ENCODE assay signal across 9 cellular contexts in the genomic region with DNA sequence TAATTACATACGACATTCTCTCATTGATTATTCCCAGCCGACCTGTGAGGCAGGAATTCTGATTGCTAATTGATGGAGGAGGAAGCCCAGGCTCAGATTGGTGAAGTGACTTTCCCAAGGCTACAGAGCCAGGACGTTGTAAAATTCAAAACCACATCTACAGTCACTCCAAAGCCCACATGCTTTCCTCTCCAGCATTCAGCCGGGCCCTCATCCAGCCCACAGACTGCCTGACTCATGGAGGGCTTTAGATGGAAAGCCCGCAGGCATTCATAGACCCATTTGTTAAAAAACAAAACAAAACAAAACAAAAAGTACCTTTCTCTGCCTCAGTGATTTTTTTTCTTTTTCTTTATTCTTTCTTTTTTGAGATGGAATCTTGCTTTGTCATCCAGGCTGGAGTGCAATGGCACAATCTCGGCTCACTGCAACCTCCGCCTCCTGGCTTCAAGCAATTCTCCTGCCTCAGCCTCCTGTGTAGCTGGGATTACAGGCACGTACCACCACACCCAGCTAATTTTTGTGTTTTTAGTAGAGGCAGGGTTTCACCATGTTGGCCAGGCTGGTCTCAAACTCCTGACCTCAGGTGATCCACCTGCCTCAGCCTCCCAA. TPM values are rescaled to one million over a fixed set of nuclear protein-coding genes. Genes with fewer than 3 reads are reported as not detected.
DNase-seq lines count a peak whose midpoint lies in the region; ATAC-seq and TF ChIP-seq lines count a peak whose summit lies in the region.
"Not testable (repeated sequence)": the region's sequence is repeated elsewhere in the genome, so short reads cannot be mapped to it uniquely, and the experiment has no call there.
"Had no signal": no experiment of that assay in that cellular context is flagged by ENCODE, and none has a peak within 500 bp of the region (broad histone marks: within the 10 kb centered on the region; RNA-seq: fewer than 3 reads in every experiment).

No MANE protein-coding gene starts in this region.

- not testable (repeated sequence) for H3K36me3 Mint-ChIP-seq in activated T-cell treated with anti-CD3 and anti-CD28 coated beads, Interleukin-2, amount 50 U/mL, for 4 hours (ENCODE audit: insufficient read depth); stimulated activated naive B cell treated with anti-CD40 and anti-IgM and Interleukin-4, amounts not matched to agents 10 μg/mL and 1 μg/mL and 100 μg/mL, for 72 hours

- not testable (repeated sequence) for H3K27ac ChIP-seq in brain microvascular endothelial cell

- ATAC-seq in activated T-cell treated with anti-CD3 and anti-CD28 coated beads, Interleukin-2, amount 50 U/mL, for 4 hours: peak; percentile 57 to 71
- not testable (repeated sequence) for ATAC-seq in stimulated activated naive B cell treated with anti-CD40 and anti-IgM and Interleukin-4, amounts not matched to agents 10 μg/mL and 1 μg/mL and 100 μg/mL, for 72 hours (replicated peaks)

- H3K4me1 Mint-ChIP-seq in activated T-cell treated with anti-CD3 and anti-CD28 coated beads, Interleukin-2, amount 50 U/mL, for 4 hours (ENCODE audit: low read depth): peaks cover 13% of the 10 kb centered on the region
- peaks cover 51 to 77% of the 10 kb centered on the region in 2 donors for H3K4me1 Mint-ChIP-seq in stimulated activated naive B cell treated with anti-CD40 and anti-IgM and Interleukin-4, amounts not matched to agents 10 μg/mL and 1 μg/mL and 100 μg/mL, for 72 hours

- DNase-seq in AG09319 (ENCODE audit: extremely low read depth, low read depth): peak; percentile 49
- peak; percentile 78 for DNase-seq in GM04503 (ENCODE audit: low read depth)
- peak; percentile 26 for DNase-seq in MV-4-11 (lab: John Stamatoyannopoulos, UW)
- not testable (repeated sequence) for DNase-seq in activated T-cell treated with anti-CD3 and anti-CD28 coated beads, Interleukin-2, amount 50 U/mL, for 4 hours; stimulated activated naive B cell treated with anti-CD40 and anti-IgM and Interleukin-4, amounts not matched to agents 10 μg/mL and 1 μg/mL and 100 μg/mL, for 72 hours
- DNase-seq in brain microvascular endothelial cell: peak; percentile 54
- DNase-seq in fibroblast of mammary gland (ENCODE audit: low read depth): peak; percentile 69
- peak; percentile 82 for DNase-seq in myocyte (ENCODE audit: low read depth)

- in situ Hi-C loops in brain microvascular endothelial cell (cut with HindIII; ENCODE audit: low pct_ligation_motif_present, low sequenced_read_pairs): loop anchor here (25.0 kb wide), 1 partner anchor 221 kb away; no protein-coding TSS in a partner anchor

- H3K4me3 Mint-ChIP-seq in activated T-cell treated with anti-CD3 and anti-CD28 coated beads, Interleukin-2, amount 50 U/mL, for 4 hours; stimulated activated naive B cell treated with anti-CD40 and anti-IgM and Interleukin-4, amounts not matched to agents 10 μg/mL and 1 μg/mL and 100 μg/mL, for 72 hours: not testable (repeated sequence)

- peak overlapping the region; percentile 81 for H3K27ac Mint-ChIP-seq in stimulated activated naive B cell treated with anti-CD40 and anti-IgM and Interleukin-4, amounts not matched to agents 10 μg/mL and 1 μg/mL and 100 μg/mL, for 72 hours

- not testable (repeated sequence) for H3K9me3 Mint-ChIP-seq in activated T-cell treated with anti-CD3 and anti-CD28 coated beads, Interleukin-2, amount 50 U/mL, for 4 hours; stimulated activated naive B cell treated with anti-CD40 and anti-IgM and Interleukin-4, amounts not matched to agents 10 μg/mL and 1 μg/mL and 100 μg/mL, for 72 hours

- not testable (repeated sequence) for H3K27me3 ChIP-seq in brain microvascular endothelial cell (replicated peaks)

- TF ChIP-seq CTCF in AG09319 (IDR thresholded peaks at IDR 0.05; ENCODE audit: low read depth, low read length); brain microvascular endothelial cell (IDR thresholded peaks at IDR 0.05; ENCODE audit: low read depth, low read length, missing control alignments); fibroblast of mammary gland (conservative IDR thresholded peaks at IDR 0.05; ENCODE audit: control insufficient read depth, insufficient read depth, low read depth, low read length): not testable (repeated sequence)

- H3K27me3 Mint-ChIP-seq in activated T-cell treated with anti-CD3 and anti-CD28 coated beads, Interleukin-2, amount 50 U/mL, for 4 hours (ENCODE audit: low read depth); stimulated activated naive B cell treated with anti-CD40 and anti-IgM and Interleukin-4, amounts not matched to agents 10 μg/mL and 1 μg/mL and 100 μg/mL, for 72 hours: not testable (repeated sequence)

- not testable (repeated sequence) for H3K36me3 ChIP-seq in brain microvascular endothelial cell (replicated peaks)

- not testable (repeated sequence) for H3K4me3 ChIP-seq in brain microvascular endothelial cell (ENCODE audit: low read depth, low read length); fibroblast of mammary gland (ENCODE audit: control insufficient read depth, low read depth, low read length)

RNA-seq across cellular contexts. Expression of a gene that starts 22.8 kb away (rescaled TPM):
- total RNA-seq in activated T-cell treated with anti-CD3 and anti-CD28 coated beads, Interleukin-2, amount 50 U/mL, for 4 hours: under 1 TPM in 1 of 3 donors, not detected in 2; 0.03 TPM
- not detected in 2 replicates for total RNA-seq in myocyte
- polyA plus RNA-seq in myocyte (2012): 0.03 TPM
- total RNA-seq: activated T-helper 2 cell treated with anti-CD3 and anti-CD28 coated beads, Interferon-gamma antibody, Interleukin-2, Interleukin-4, amounts not matched to agents 10 μg/mL and 5 μg/mL and 100 μg/mL, durations not matched to agents 14 hours and 24 hours and 36 hours had no signal
